In the genomic region with DNA sequence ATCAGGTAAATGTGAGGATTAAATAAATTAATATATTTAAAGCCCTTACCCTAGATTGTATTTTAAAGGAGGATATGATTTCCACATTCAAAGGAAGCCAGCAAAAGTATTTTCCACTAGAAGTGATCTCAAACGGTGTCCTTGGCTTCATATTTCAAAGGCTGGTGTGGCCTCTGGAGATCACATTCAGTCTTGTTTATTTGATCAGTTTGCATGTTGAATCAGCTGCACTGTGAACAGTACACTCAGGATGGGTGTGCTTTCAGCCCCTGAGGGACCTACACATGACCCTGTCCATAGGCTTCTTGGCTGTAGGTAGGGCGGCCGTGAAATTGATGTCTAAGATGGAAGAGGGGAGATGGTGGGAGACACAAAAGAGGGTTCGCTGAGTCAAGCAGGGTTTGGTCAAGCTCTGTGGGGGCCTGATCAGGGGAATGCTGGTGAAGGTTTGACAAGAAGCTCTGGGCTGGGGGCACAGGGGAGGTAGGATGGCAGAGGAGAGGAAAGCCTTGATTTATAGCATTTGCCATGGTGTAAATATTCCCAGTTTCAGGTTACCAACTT, we compare ENCODE assay signal across 28 cellular contexts. TPM values are rescaled to one million over a fixed set of nuclear protein-coding genes. Genes with fewer than 3 reads are reported as not detected.
DNase-seq lines count a peak whose midpoint lies in the region; ATAC-seq and TF ChIP-seq lines count a peak whose summit lies in the region.
"Had no signal": no experiment of that assay in that cellular context is flagged by ENCODE, and none has a peak within 500 bp of the region (broad histone marks: within the 10 kb centered on the region; RNA-seq: fewer than 3 reads in every experiment).

No MANE protein-coding gene starts in this region.

- no peak overlapping the region for H3K4me3 ChIP-seq in choroid plexus epithelial cell (ENCODE audit: low read depth, low read length)
- no peak overlapping the region for H3K4me3 ChIP-seq in brain microvascular endothelial cell (ENCODE audit: low read depth, low read length)
- H3K4me3 ChIP-seq: body of pancreas, Peyer's patch, SK-N-MC, spleen, uterus had no signal

- intact Hi-C loops in sciatic nerve (cut with DNase I), result no loop called here

- peak; percentile 65 for ATAC-seq in sciatic nerve
- ATAC-seq in omental fat pad (ENCODE audit: low FRiP score), result no peak
- ATAC-seq: activated CD8-positive, alpha-beta T cell treated with anti-CD3 and anti-CD28 coated beads for 36 hours; activated naive CD4-positive, alpha-beta T cell treated with anti-CD3 and anti-CD28 coated beads, Interleukin-2, amount 50 U/mL, for 72 hours; body of pancreas; natural killer cell treated with Interleukin-12 subunit alpha and Interleukin-12 subunit beta and Interleukin-15 and Interleukin-18, amount 100 ng/mL, for 72 hours had no signal

- no peak overlapping the region for H3K27ac ChIP-seq in brain microvascular endothelial cell
- H3K27ac ChIP-seq: body of pancreas, Peyer's patch, SK-N-MC, spleen, uterus had no signal

- DNase-seq in NCI-H2107 treated with DMSO at 0.1 percent for 48 hours (lab: John Stamatoyannopoulos, UW; ENCODE audit: unreplicated experiment) (peak; percentile 18), NCI-H2107 (lab: John Stamatoyannopoulos, UW) (no peak), NCI-H2029 treated with DMSO at 0.1 percent for 48 hours (lab: John Stamatoyannopoulos, UW) (peak; percentile 90), choroid plexus epithelial cell (ENCODE audit: low read depth) (peak; percentile 62), sciatic nerve (ENCODE audit: low spot score) (no peak), amygdala (lab: John Stamatoyannopoulos, UW) (no peak), omental fat pad (ENCODE audit: low spot score) (no peak), brain microvascular endothelial cell (no peak)
- DNase-seq: activated CD4-positive, CD25-positive, alpha-beta regulatory T cell; activated CD8-positive, alpha-beta T cell treated with anti-CD3 and anti-CD28 coated beads for 36 hours; cortex of kidney; H7; NCI-H1694; NCI-H82; spleen; stimulated activated CD4-positive, alpha-beta T cell treated with anti-CD3 and anti-CD28 coated beads, Interleukin-4, amount 100 ng/mL, for 4 hours; uterus had no signal

- no peaks in the 10 kb centered on the region for H3K36me3 ChIP-seq in brain microvascular endothelial cell (replicated peaks)
- H3K36me3 ChIP-seq: Peyer's patch, spleen, uterus had no signal

- in situ Hi-C loops in brain microvascular endothelial cell (cut with HindIII; ENCODE audit: low pct_ligation_motif_present, low sequenced_read_pairs), result no loop called here

- no peak for TF ChIP-seq CTCF in choroid plexus epithelial cell (conservative IDR thresholded peaks at IDR 0.05; ENCODE audit: low read depth, low read length)
- TF ChIP-seq CTCF in omental fat pad (IDR thresholded peaks at IDR 0.05), result no peak
- TF ChIP-seq CTCF in brain microvascular endothelial cell (IDR thresholded peaks at IDR 0.05; ENCODE audit: low read depth, low read length, missing control alignments), result no peak

- H3K27me3 ChIP-seq in brain microvascular endothelial cell (replicated peaks), result no peaks in the 10 kb centered on the region
- H3K27me3 ChIP-seq: body of pancreas, Peyer's patch, uterus had no signal

RNA-seq across cellular contexts. Expression of gene CYP8B1, which starts 21.9 kb away (rescaled TPM):
- total RNA-seq in sciatic nerve (not detected), omental fat pad (under 1 TPM in 2 of 4 donors, not detected in 2; 0.19 to 0.36 TPM)
- total RNA-seq: A172; activated CD8-positive, alpha-beta T cell treated with anti-CD3 and anti-CD28 coated beads for 36 hours; activated naive CD4-positive, alpha-beta T cell treated with anti-CD3 and anti-CD28 coated beads, Interleukin-2, amount 50 U/mL, for 72 hours; body of pancreas; endothelial cell of umbilical vein; fibroblast of villous mesenchyme; H7; mesenteric fat pad; Peyer's patch; pulmonary artery endothelial cell; spleen; subcutaneous adipose tissue; uterus had no signal

RNA-seq across cellular contexts. Expression of gene ACKR2, which starts 44.6 kb away (rescaled TPM):
- 19.0 TPM for total RNA-seq in sciatic nerve
- total RNA-seq in omental fat pad, result 10 to 100 TPM in 1 of 4 donors, 1 to 10 TPM in 3; 2.6 to 12.4 (median 7.5) TPM
- total RNA-seq: A172, endothelial cell of umbilical vein, H7, pulmonary artery endothelial cell had no signal

RNA-seq across cellular contexts. Expression of gene HIGD1A, which starts 49.5 kb away (rescaled TPM):
- total RNA-seq in sciatic nerve, result 71.4 TPM
- total RNA-seq in omental fat pad, result 100 to 1,000 TPM; 142 to 195 (median 179) TPM

RNA-seq across cellular contexts. Expression of gene ZNF662, which starts 52.1 kb away (rescaled TPM):
- 19.0 TPM for total RNA-seq in sciatic nerve
- total RNA-seq in omental fat pad, result 1 to 10 TPM; 3.3 to 9.9 (median 4.3) TPM
- total RNA-seq: A172, H7 had no signal

Comparison
In these comparisons a context has a peak if more than half of its experiments do, and no peak if none do; other contexts are left out.
1. DNase-seq: peak in NCI-H2107 treated with DMSO at 0.1 percent for 48 hours (single experiment), NCI-H2029 treated with DMSO at 0.1 percent for 48 hours (single experiment) and choroid plexus epithelial cell (single experiment); none in NCI-H2107 (single experiment), sciatic nerve (single experiment), amygdala (0 of 56), omental fat pad (single experiment) and brain microvascular endothelial cell (single experiment).